Comparison of ENCODE assay signal across 8 cellular contexts in genomic region chr6:30326446-30327231, GRCh38. TPM values are rescaled to one million over a fixed set of nuclear protein-coding genes. Genes with fewer than 3 reads are reported as not detected.
DNase-seq lines count a peak whose midpoint lies in the region; ATAC-seq lines count a peak whose summit lies in the region.

TSS of gene TRIM39 (plus strand) at chr6:30326927. CDS start at chr6:30329318, 2,391 bp downstream.

- CTCF ChIA-PET in activated CD8-positive, alpha-beta memory T cell treated with anti-CD3 and anti-CD28 coated beads for 36 hours (lab: Charles Lee): interaction anchor here (1.0 to 1.3 kb wide), 3 partner anchors 11 to 224 kb away, joined by 3 read pairs; partner anchors contain the start of gene RPP21

- POLR2A ChIA-PET in activated CD8-positive, alpha-beta memory T cell treated with anti-CD3 and anti-CD28 coated beads for 36 hours (lab: Charles Lee): interaction anchor here (0.6 to 2.3 kb wide), 5 partner anchors 9 to 113 kb away, joined by 3 to 10 read pairs (median 4); partner anchors contain the start of genes RPP21 and TRIM26

- peak; percentile 34 for DNase-seq in CMK (ENCODE audit: low read depth)
- peak; percentile 56 for DNase-seq in HS-27A (ENCODE audit: low read depth)
- DNase-seq in NOMO-1 treated with DMSO at 0.1 percent for 48 hours (lab: John Stamatoyannopoulos, UW; ENCODE audit: unreplicated experiment): peak; percentile 72
- DNase-seq in effector CD8-positive, alpha-beta T cell (lab: John Stamatoyannopoulos, UW): peak; percentile 78
- peak; percentile 94 for DNase-seq in medulla oblongata (ENCODE audit: extremely low spot score)
- DNase-seq in stimulated activated CD4-positive, alpha-beta T cell treated with anti-CD3 and anti-CD28 coated beads, TNF-alpha, amount 100 ng/mL, for 48 hours (ENCODE audit: low read depth in 3 of 3): peak; percentile 67 to 83 (median 80)

- ATAC-seq in GM19468 (IDR thresholded peaks at IDR 0.05; ENCODE audit: extremely low read depth, unreplicated experiment): peak; percentile 47

RNA-seq across cellular contexts. Expression of gene TRIM39, which starts in this region (rescaled TPM):
- total RNA-seq in activated CD8-positive, alpha-beta memory T cell treated with anti-CD3 and anti-CD28 coated beads for 36 hours: 10 to 100 TPM; 18.6 to 20.6 TPM

Comparison
In these comparisons a context has a peak if more than half of its experiments do, and no peak if none do; other contexts are left out.
1. Peak in every context shown above with its lines: DNase-seq and ATAC-seq.
2. DNase-seq: peak in every context shown above with its lines; median percentile 94 in medulla oblongata; 80 in stimulated activated CD4-positive, alpha-beta T cell treated with anti-CD3 and anti-CD28 coated beads, TNF-alpha, amount 100 ng/mL, for 48 hours; 78 in effector CD8-positive, alpha-beta T cell; 72 in NOMO-1 treated with DMSO at 0.1 percent for 48 hours; 56 in HS-27A; 34 in CMK.